Comparison of ENCODE assay signal across 13 cellular contexts in the genomic region with DNA sequence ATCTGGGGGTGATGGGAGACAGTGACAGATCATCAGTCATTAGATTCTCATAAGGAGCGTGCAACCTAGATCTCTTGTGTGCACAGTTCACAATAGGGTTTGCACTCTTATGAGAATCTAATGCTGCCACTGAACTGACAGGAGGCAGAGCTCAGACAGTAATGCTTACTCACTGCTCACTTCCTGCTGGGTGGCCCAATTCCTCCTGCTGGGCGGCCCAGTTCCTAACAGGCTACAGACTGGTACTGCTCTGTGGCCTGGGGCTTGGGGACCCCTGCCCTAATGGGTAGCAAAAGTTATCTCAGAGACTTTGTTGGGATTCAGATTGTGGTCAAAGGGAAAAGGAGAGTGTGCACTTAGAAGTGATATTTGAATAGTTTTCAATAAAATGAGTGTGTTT.
DNase-seq lines count a peak whose midpoint lies in the region; ATAC-seq and TF ChIP-seq lines count a peak whose summit lies in the region.
"Had no signal": no experiment of that assay in that cellular context is flagged by ENCODE, and none has a peak within 500 bp of the region (broad histone marks: within the 10 kb centered on the region; RNA-seq: fewer than 3 reads in every experiment).

No MANE protein-coding gene starts in this region.

- intact Hi-C loops in uterus (cut with DNase I; ENCODE audit: low total_unique reads): no loop called here

- no peak overlapping the region for H2BK120ac ChIP-seq in trophoblast cell (ENCODE audit: insufficient read depth, low read length, poor library complexity)

- H4K8ac ChIP-seq in trophoblast cell (ENCODE audit: low read depth, low read length): no peak overlapping the region

- no peak overlapping the region for H3K18ac ChIP-seq in trophoblast cell (ENCODE audit: low read length)

- TF ChIP-seq CTCF in epithelial cell of esophagus (IDR thresholded peaks at IDR 0.05; ENCODE audit: insufficient read depth, low read depth, low read length, missing control alignments) (no peak), uterus (IDR thresholded peaks at IDR 0.05) (no peak)

- no peak overlapping the region for H2BK12ac ChIP-seq in trophoblast cell (ENCODE audit: low read length)

- H3K4me2 ChIP-seq in trophoblast cell (ENCODE audit: low read length): no peak overlapping the region

- H2AK5ac ChIP-seq in trophoblast cell (ENCODE audit: low read length): no peak overlapping the region

- H3K27ac ChIP-seq in trophoblast cell (ENCODE audit: low read depth, low read length) (no peak overlapping the region), uterus (no peak overlapping the region)

- DNase-seq in ELR (ENCODE audit: low read depth): peak; percentile 14
- DNase-seq in NCI-H226: peak; percentile 28
- DNase-seq in epithelial cell of esophagus (ENCODE audit: low read depth): peak; percentile 42
- no peak for DNase-seq in trophoblast cell
- DNase-seq in cerebellum (ENCODE audit: low spot score): no peak
- DNase-seq in left lobe of liver (ENCODE audit: low spot score): no peak
- DNase-seq in uterus: no peak
- DNase-seq: DMS 273 treated with DMSO at 0.1 percent for 48 hours, H7, NCI-H1417, NCI-H2029, NCI-H510A treated with DMSO at 0.1 percent for 48 hours, SIG-M5 had no signal

- H2BK5ac ChIP-seq in trophoblast cell (ENCODE audit: low read depth, low read length, poor library complexity): no peak overlapping the region

- peaks cover 7% of the 10 kb centered on the region for H3K79me1 ChIP-seq in trophoblast cell (ENCODE audit: low read length)

- no peak for ATAC-seq in left lobe of liver

- H3K4me1 ChIP-seq in trophoblast cell (ENCODE audit: control insufficient read depth in 1 of 2, insufficient read depth in 2 of 2, low read length in 2 of 2) (peaks cover 4 to 5% of the 10 kb centered on the region in 2 experiments), uterus (no peaks in the 10 kb centered on the region)

- H3K27me3 ChIP-seq in trophoblast cell (ENCODE audit: insufficient read depth, low read length) (no peaks in the 10 kb centered on the region), uterus (no peaks in the 10 kb centered on the region)

- no peak overlapping the region for H3K4me3 ChIP-seq in epithelial cell of esophagus (ENCODE audit: low read length)
- peak overlapping the region; percentile 57 for H3K4me3 ChIP-seq in trophoblast cell (ENCODE audit: low read depth, low read length)
- no peak overlapping the region for H3K4me3 ChIP-seq in uterus

- no peaks in the 10 kb centered on the region for H3K79me2 ChIP-seq in trophoblast cell (ENCODE audit: control insufficient read depth, insufficient read depth, low read length, poor library complexity)

- no peak overlapping the region for H3K14ac ChIP-seq in trophoblast cell (ENCODE audit: low read length)

- no peak overlapping the region for H3K9ac ChIP-seq in trophoblast cell (ENCODE audit: low read length)

- TF ChIP-seq POLR2A in uterus (IDR thresholded peaks at IDR 0.05): no peak

- H3K23ac ChIP-seq in trophoblast cell (ENCODE audit: low read length): no peak overlapping the region

- WGBS in trophoblast cell (ENCODE audit: extremely low coverage, insufficient coverage, insufficient read length): no CpG with 5 or more reads among the region's 2 CpGs

- no peaks in the 10 kb centered on the region for H3K36me3 ChIP-seq in trophoblast cell (ENCODE audit: control insufficient read depth in 1 of 2, insufficient read depth in 2 of 2, low read length in 2 of 2)
- H3K36me3 ChIP-seq in uterus: no peaks in the 10 kb centered on the region

- no peak overlapping the region for H3K4ac ChIP-seq in trophoblast cell (ENCODE audit: low read depth, low read length)

- no peak overlapping the region for H2AFZ ChIP-seq in trophoblast cell (ENCODE audit: insufficient read depth, low read length, poor library complexity)

- no peak overlapping the region for H4K91ac ChIP-seq in trophoblast cell (ENCODE audit: low read depth, low read length)

- H3K9me3 ChIP-seq in trophoblast cell (ENCODE audit: insufficient read depth, low read depth, low read length): peaks cover 2% of the 10 kb centered on the region
- H3K9me3 ChIP-seq in uterus: no peaks in the 10 kb centered on the region

- H4K12ac ChIP-seq in trophoblast cell (ENCODE audit: low read depth, low read length): no peak overlapping the region

Comparison
In these comparisons a context has a peak if more than half of its experiments do, and no peak if none do; other contexts are left out.
1. DNase-seq: peak in ELR (single experiment), NCI-H226 (single experiment) and epithelial cell of esophagus (single experiment); none in trophoblast cell (0 of 2), cerebellum (single experiment), left lobe of liver (single experiment) and uterus (0 of 2).